In the genomic region with DNA sequence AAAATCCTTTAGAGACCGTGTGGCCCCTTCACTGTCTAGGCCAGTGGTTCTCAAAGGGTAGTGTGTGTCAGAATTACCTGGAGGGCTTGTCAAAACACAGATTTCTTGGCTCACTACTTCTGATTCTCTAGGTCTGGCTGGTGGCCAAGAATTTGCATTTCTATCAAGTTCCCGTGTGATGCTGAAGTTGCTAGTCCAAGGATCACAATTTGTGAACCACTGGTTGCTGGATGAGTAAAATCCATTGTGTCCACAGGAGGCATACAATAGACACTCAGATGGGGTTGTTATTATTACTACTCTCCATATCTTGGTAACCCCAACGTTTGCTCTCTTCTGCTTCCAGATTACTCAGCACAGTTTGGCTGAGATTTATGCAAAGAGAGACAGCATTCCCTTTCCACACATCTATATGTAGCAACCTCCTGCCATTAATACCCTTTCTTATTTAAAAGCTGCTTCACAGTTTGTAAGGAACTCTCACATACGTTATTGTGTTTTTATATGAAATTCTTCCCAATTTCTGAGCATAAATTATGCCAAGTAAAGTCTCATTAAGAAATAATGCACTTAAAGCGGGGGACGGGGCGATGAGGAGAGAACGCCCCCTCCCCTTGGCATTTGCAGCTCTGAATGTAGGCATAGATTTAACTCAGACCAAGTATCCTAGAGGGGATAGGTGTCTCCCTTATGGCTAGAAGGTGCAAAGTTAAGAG, we compare ENCODE assay signal across 8 cellular contexts. TPM values are rescaled to one million over a fixed set of nuclear protein-coding genes. Genes with fewer than 3 reads are reported as not detected.
DNase-seq lines count a peak whose midpoint lies in the region; ATAC-seq and TF ChIP-seq lines count a peak whose summit lies in the region.

No MANE protein-coding gene starts in this region.

- H3K4me1 Mint-ChIP-seq in Caco-2 (ENCODE audit: low read depth, unreplicated experiment), result peaks cover 7% of the 10 kb centered on the region
- H3K4me1 Mint-ChIP-seq in stimulated activated naive B cell treated with anti-CD40 and anti-IgM and Interleukin-4, amounts not matched to agents 10 μg/mL and 1 μg/mL and 100 μg/mL, for 72 hours, result peaks cover 22 to 33% of the 10 kb centered on the region in 2 donors

- H3K4me3 Mint-ChIP-seq in Caco-2 (ENCODE audit: unreplicated experiment), result peak overlapping the region; percentile 83
- H3K4me3 Mint-ChIP-seq in stimulated activated naive B cell treated with anti-CD40 and anti-IgM and Interleukin-4, amounts not matched to agents 10 μg/mL and 1 μg/mL and 100 μg/mL, for 72 hours, result peak overlapping the region; percentile 83 to 88

- peak overlapping the region; percentile 78 for H3K9ac ChIP-seq in adipocyte (ENCODE audit: low read length)

- H3K27ac Mint-ChIP-seq in Caco-2 (ENCODE audit: unreplicated experiment), result no peak overlapping the region
- H3K27ac Mint-ChIP-seq in stimulated activated naive B cell treated with anti-CD40 and anti-IgM and Interleukin-4, amounts not matched to agents 10 μg/mL and 1 μg/mL and 100 μg/mL, for 72 hours, result peak overlapping the region; percentile 27

- POLR2A ChIA-PET in Caco-2 (lab: Charles Lee), result interaction anchor here (0.5 kb wide), 1 partner anchor 638 kb away, joined by 10 read pairs; no protein-coding TSS in a partner anchor

- H3K27me3 ChIP-seq in Caco-2 (replicated peaks; ENCODE audit: control insufficient read depth, insufficient read depth, low read length) (no peaks in the 10 kb centered on the region; the same call in 1 of the 2 replicates), adipocyte (replicated peaks; ENCODE audit: control insufficient read depth, insufficient read depth, low read length) (no peaks in the 10 kb centered on the region)

- ATAC-seq in stimulated activated naive B cell treated with anti-CD40 and anti-IgM and Interleukin-4, amounts not matched to agents 10 μg/mL and 1 μg/mL and 100 μg/mL, for 72 hours (replicated peaks), result no peak
- ATAC-seq in HG03520 (IDR thresholded peaks at IDR 0.05; ENCODE audit: unreplicated experiment), result no peak

- H3K4me1 ChIP-seq in Caco-2 (no peaks in the 10 kb centered on the region), adipocyte (ENCODE audit: control insufficient read depth, insufficient read depth, low read length) (peaks cover 14% of the 10 kb centered on the region)

- peaks cover 5% of the 10 kb centered on the region for H3K27me3 Mint-ChIP-seq in Caco-2 (ENCODE audit: insufficient read depth, unreplicated experiment)
- peaks cover 12 to 19% of the 10 kb centered on the region in 2 donors for H3K27me3 Mint-ChIP-seq in stimulated activated naive B cell treated with anti-CD40 and anti-IgM and Interleukin-4, amounts not matched to agents 10 μg/mL and 1 μg/mL and 100 μg/mL, for 72 hours

- BruUV-seq in Caco-2 (replicated peaks; lab: Mats Ljungman, UMichigan), result no TSS peak

- no peaks in the 10 kb centered on the region for H3K9me3 Mint-ChIP-seq in Caco-2 (ENCODE audit: unreplicated experiment)
- H3K9me3 Mint-ChIP-seq in stimulated activated naive B cell treated with anti-CD40 and anti-IgM and Interleukin-4, amounts not matched to agents 10 μg/mL and 1 μg/mL and 100 μg/mL, for 72 hours, result no peaks in the 10 kb centered on the region

- H3K4me3 ChIP-seq in Caco-2 (ENCODE audit: low read depth, low read length), result peak overlapping the region; percentile 66
- peak overlapping the region; percentile 66 for H3K4me3 ChIP-seq in LNCaP clone FGC (ENCODE audit: low read depth, low read length)
- H3K4me3 ChIP-seq in adipocyte (ENCODE audit: low read length), result peak overlapping the region; percentile 83

- no peaks in the 10 kb centered on the region for H3K36me3 ChIP-seq in Caco-2 (ENCODE audit: control insufficient read depth, insufficient read depth, low read length)
- no peaks in the 10 kb centered on the region for H3K36me3 ChIP-seq in adipocyte (ENCODE audit: control insufficient read depth, insufficient read depth, low read length, severe bottlenecking)

- intact Hi-C loops in Caco-2 (cut with micrococcal nuclease; ENCODE audit: unreplicated experiment), result loop anchor here (2.0 kb wide), 1 partner anchor 16 kb away; a partner anchor contains a TSS

- no peaks in the 10 kb centered on the region for H3K9me3 ChIP-seq in Caco-2
- H3K9me3 ChIP-seq in adipocyte (ENCODE audit: control insufficient read depth, low read length), result no peaks in the 10 kb centered on the region

- CTCF ChIA-PET in Caco-2 (lab: Charles Lee), result interaction anchor here (1.3 to 4.3 kb wide), 3 partner anchors 30 to 420 kb away, joined by 3 to 57 read pairs (median 4); no protein-coding TSS in a partner anchor

- no peak for TF ChIP-seq CTCF in Caco-2 (IDR thresholded peaks at IDR 0.05; ENCODE audit: insufficient read depth in 1 of 2, low read depth in 1 of 2, low read length in 1 of 2, severe bottlenecking in 1 of 2, unreplicated experiment in 1 of 2)
- no peak for TF ChIP-seq CTCF in LNCaP clone FGC (IDR thresholded peaks at IDR 0.05; ENCODE audit: control insufficient read depth, extremely low read depth, insufficient read depth)

- no peaks in the 10 kb centered on the region for H3K36me3 Mint-ChIP-seq in Caco-2 (ENCODE audit: insufficient read depth, unreplicated experiment)
- no peaks in the 10 kb centered on the region for H3K36me3 Mint-ChIP-seq in stimulated activated naive B cell treated with anti-CD40 and anti-IgM and Interleukin-4, amounts not matched to agents 10 μg/mL and 1 μg/mL and 100 μg/mL, for 72 hours

- DNase-seq in Caco-2 (no peak), LNCaP clone FGC (ENCODE audit: low read depth) (no peak), adipocyte (ENCODE audit: low read depth) (peak; percentile 37), inferior parietal cortex (ENCODE audit: extremely low spot score) (peak; percentile 61), SHP77 treated with DMSO at 0.1 percent for 48 hours (lab: John Stamatoyannopoulos, UW) (no peak), SW 1271 (lab: John Stamatoyannopoulos, UW) (no peak)
- no peak for DNase-seq in stimulated activated naive B cell treated with anti-CD40 and anti-IgM and Interleukin-4, amounts not matched to agents 10 μg/mL and 1 μg/mL and 100 μg/mL, for 72 hours

RNA-seq across cellular contexts. Expression of a gene that starts 0.7 kb away (rescaled TPM):
- 0.60 and 0.91 TPM in 2 replicates for total RNA-seq in Caco-2 (2022)

RNA-seq across cellular contexts. Expression of a gene that starts 15.5 kb away (rescaled TPM):
- total RNA-seq in Caco-2 (2022), result 6.2 and 6.3 TPM in 2 replicates

Comparison
In these comparisons a context has a peak if more than half of its experiments do, and no peak if none do; other contexts are left out.
1. DNase-seq: peak in adipocyte (single experiment) and inferior parietal cortex (single experiment); none in Caco-2 (0 of 2), LNCaP clone FGC (single experiment), stimulated activated naive B cell treated with anti-CD40 and anti-IgM and Interleukin-4, amounts not matched to agents 10 μg/mL and 1 μg/mL and 100 μg/mL, for 72 hours (single experiment), SHP77 treated with DMSO at 0.1 percent for 48 hours (single experiment) and SW 1271 (0 of 2).
2. Peak in every context shown above with its lines, with median percentiles within 50 percentile points of each other: H3K4me3 ChIP-seq.